ENCODE assay signal across 9 cellular contexts in genomic region chr6:153790048-153790447, GRCh38.
A peak's percentile ranks its signal among the peaks of the same experiment; 100 is the strongest.
DNase-seq lines count a peak whose midpoint lies in the region; TF ChIP-seq lines count a peak whose summit lies in the region.
"Had no signal": no experiment of that assay in that cellular context is flagged by ENCODE, and none has a peak within 500 bp of the region (broad histone marks: within the 10 kb centered on the region; RNA-seq: fewer than 3 reads in every experiment).

No MANE protein-coding gene starts in this region.

- H3K4me1 Mint-ChIP-seq in chondrocyte (ENCODE audit: low read depth) = peaks cover 40% of the 10 kb centered on the region
- H3K4me1 Mint-ChIP-seq in activated CD4-positive, alpha-beta T cell treated with anti-CD3 and anti-CD28 coated beads, Interleukin-2, amount 10 ng/mL, durations not matched to agents 7 days and 5 days = no peaks in the 10 kb centered on the region

- peak; percentile 54 for TF ChIP-seq CTCF in chondrocyte (IDR thresholded peaks at IDR 0.05)

- DNase-seq in Caki2 (ENCODE audit: low read depth) (peak; percentile 89), LoVo (ENCODE audit: low spot score) (peak; percentile 9), chondrocyte (ENCODE audit: low spot score) (no peak), mesenchymal stem cell (peak; percentile 91), posterior vena cava (ENCODE audit: low spot score) (no peak), superior temporal gyrus (ENCODE audit: extremely low spot score) (no peak), NCI-H526 (lab: John Stamatoyannopoulos, UW) (no peak)
- DNase-seq in activated CD4-positive, alpha-beta T cell treated with anti-CD3 and anti-CD28 coated beads, Interleukin-2, amount 10 ng/mL, durations not matched to agents 7 days and 5 days = no peak

- peak overlapping the region; percentile 12 for H2BK15ac ChIP-seq in mesenchymal stem cell (ENCODE audit: low read depth, poor library complexity, severe bottlenecking)

- H2BK120ac ChIP-seq in mesenchymal stem cell (ENCODE audit: low read depth, low read length) = peak overlapping the region; percentile 85

- H2AFZ ChIP-seq in mesenchymal stem cell (ENCODE audit: low read depth, low read length) = no peak overlapping the region

- peak overlapping the region; percentile 57 for H3K27ac ChIP-seq in mesenchymal stem cell (ENCODE audit: low read length, poor library complexity, severe bottlenecking)
- H3K27ac ChIP-seq: HL-60 had no signal

- no peaks in the 10 kb centered on the region for H3K36me3 Mint-ChIP-seq in chondrocyte (ENCODE audit: low read depth)
- H3K36me3 Mint-ChIP-seq in activated CD4-positive, alpha-beta T cell treated with anti-CD3 and anti-CD28 coated beads, Interleukin-2, amount 10 ng/mL, durations not matched to agents 7 days and 5 days (ENCODE audit: low read depth) = no peaks in the 10 kb centered on the region

- no peak overlapping the region for H3K27ac Mint-ChIP-seq in chondrocyte (ENCODE audit: unreplicated experiment)
- H3K27ac Mint-ChIP-seq in activated CD4-positive, alpha-beta T cell treated with anti-CD3 and anti-CD28 coated beads, Interleukin-2, amount 10 ng/mL, durations not matched to agents 7 days and 5 days = no peak overlapping the region

- no peak overlapping the region for H2AK5ac ChIP-seq in mesenchymal stem cell (ENCODE audit: low read length, severe bottlenecking)

- no peak overlapping the region for H3K4me2 ChIP-seq in mesenchymal stem cell (ENCODE audit: low read length, poor library complexity, severe bottlenecking)

- H3K79me1 ChIP-seq in mesenchymal stem cell (replicated peaks; ENCODE audit: low read length, poor library complexity, severe bottlenecking) = no peaks in the 10 kb centered on the region

- H3K9me3 ChIP-seq in mesenchymal stem cell (ENCODE audit: control insufficient read depth, low read length) = no peaks in the 10 kb centered on the region

- H3K9me3 Mint-ChIP-seq in chondrocyte (ENCODE audit: low read depth) = peaks cover 11% of the 10 kb centered on the region
- no peaks in the 10 kb centered on the region for H3K9me3 Mint-ChIP-seq in activated CD4-positive, alpha-beta T cell treated with anti-CD3 and anti-CD28 coated beads, Interleukin-2, amount 10 ng/mL, durations not matched to agents 7 days and 5 days

- 47% methylated on average over 6 of the region's 7 CpGs for WGBS in mesenchymal stem cell

- no peaks in the 10 kb centered on the region for H3K27me3 Mint-ChIP-seq in chondrocyte (ENCODE audit: low read depth)
- no peaks in the 10 kb centered on the region for H3K27me3 Mint-ChIP-seq in activated CD4-positive, alpha-beta T cell treated with anti-CD3 and anti-CD28 coated beads, Interleukin-2, amount 10 ng/mL, durations not matched to agents 7 days and 5 days

- H3K9ac ChIP-seq in mesenchymal stem cell (ENCODE audit: low read length) = no peak overlapping the region

- intact Hi-C loops in posterior vena cava (cut with DNase I) = no loop called here

- H3K27me3 ChIP-seq in mesenchymal stem cell (ENCODE audit: control insufficient read depth in 1 of 2, insufficient read depth in 1 of 2, low read length in 2 of 2) = no peaks in the 10 kb centered on the region

- CTCF ChIA-PET in activated CD4-positive, alpha-beta T cell treated with anti-CD3 and anti-CD28 coated beads, Interleukin-2, amount 10 ng/mL, durations not matched to agents 7 days and 5 days (lab: Charles Lee) = no interaction called here

- H3K23ac ChIP-seq in mesenchymal stem cell (ENCODE audit: low read length in 2 of 2) = no peak overlapping the region

- peak overlapping the region; percentile 54 to 72 for H3K18ac ChIP-seq in mesenchymal stem cell (ENCODE audit: low read depth in 1 of 2, low read length in 2 of 2)

- in situ Hi-C loops in Caki2 (cut with HindIII; ENCODE audit: low pct_unique_long_range_greater_than_20kb, low sequenced_read_pairs) = no loop called here

- H3K4me1 ChIP-seq in mesenchymal stem cell (ENCODE audit: control insufficient read depth, insufficient read depth, low read depth, low read length) = peaks cover 1% of the 10 kb centered on the region

- H4K8ac ChIP-seq in mesenchymal stem cell (ENCODE audit: low read length) = peak overlapping the region; percentile 82

- H2BK5ac ChIP-seq in mesenchymal stem cell (ENCODE audit: low read depth, low read length, poor library complexity, severe bottlenecking) = no peak overlapping the region

- peak overlapping the region in 1 of 2 experiments; percentile 21 for H3K4ac ChIP-seq in mesenchymal stem cell (ENCODE audit: low read depth in 1 of 2, low read length in 2 of 2)

- H3K4me3 Mint-ChIP-seq in chondrocyte (ENCODE audit: unreplicated experiment) = no peak overlapping the region
- H3K4me3 Mint-ChIP-seq in activated CD4-positive, alpha-beta T cell treated with anti-CD3 and anti-CD28 coated beads, Interleukin-2, amount 10 ng/mL, durations not matched to agents 7 days and 5 days = no peak overlapping the region

- peak overlapping the region in 1 of 2 experiments; percentile 31 for H2BK12ac ChIP-seq in mesenchymal stem cell (ENCODE audit: low read length in 2 of 2)

- H3K36me3 ChIP-seq in mesenchymal stem cell (ENCODE audit: control insufficient read depth in 1 of 2, insufficient read depth in 2 of 2, low read depth in 1 of 2, low read length in 2 of 2) = no peaks in the 10 kb centered on the region

- POLR2A ChIA-PET in activated CD4-positive, alpha-beta T cell treated with anti-CD3 and anti-CD28 coated beads, Interleukin-2, amount 10 ng/mL, durations not matched to agents 7 days and 5 days (lab: Charles Lee) = no interaction called here

- H3K4me3 ChIP-seq in mesenchymal stem cell (ENCODE audit: insufficient read depth in 1 of 2, low read depth in 1 of 2, low read length in 2 of 2) = no peak overlapping the region

- peak overlapping the region; percentile 74 for H4K91ac ChIP-seq in mesenchymal stem cell (ENCODE audit: low read length)

- no peak overlapping the region for H3K14ac ChIP-seq in mesenchymal stem cell (ENCODE audit: low read length in 2 of 2)

Comparison
In these comparisons a context has a peak if more than half of its experiments do, and no peak if none do; other contexts are left out.
1. DNase-seq: peak in Caki2 (single experiment), LoVo (single experiment) and mesenchymal stem cell (single experiment); none in chondrocyte (single experiment), posterior vena cava (single experiment), superior temporal gyrus (single experiment), NCI-H526 (0 of 2) and activated CD4-positive, alpha-beta T cell treated with anti-CD3 and anti-CD28 coated beads, Interleukin-2, amount 10 ng/mL, durations not matched to agents 7 days and 5 days (single experiment).